In the genomic region with DNA sequence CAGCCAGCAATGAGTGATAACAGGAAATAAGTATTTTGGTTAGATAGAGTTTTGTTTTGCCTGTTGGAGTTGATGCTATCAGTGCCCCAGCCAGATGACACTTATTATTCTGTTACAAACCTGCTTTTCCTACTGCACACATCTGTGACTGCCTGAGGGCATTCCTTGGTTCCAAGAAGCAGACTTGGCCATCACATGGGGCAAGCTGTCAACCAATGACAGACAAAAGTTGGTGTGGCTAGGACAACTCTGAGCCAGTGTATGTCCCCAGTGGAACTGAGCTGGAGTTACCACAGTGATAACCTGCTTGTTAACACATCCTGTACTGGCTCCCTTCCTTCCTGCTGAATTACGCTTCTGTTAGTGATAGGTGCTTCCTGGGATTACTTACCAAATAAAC, we compare ENCODE assay signal across 25 cellular contexts. TPM values are rescaled to one million over a fixed set of nuclear protein-coding genes. Genes with fewer than 3 reads are reported as not detected.
DNase-seq lines count a peak whose midpoint lies in the region; ATAC-seq and TF ChIP-seq lines count a peak whose summit lies in the region.
"Had no signal": no experiment of that assay in that cellular context is flagged by ENCODE, and none has a peak within 500 bp of the region (broad histone marks: within the 10 kb centered on the region; RNA-seq: fewer than 3 reads in every experiment).

No MANE protein-coding gene starts in this region.

- H3K36me3 ChIP-seq in SK-N-SH (replicated peaks in 1 of 2; ENCODE audit: control insufficient read depth in 1 of 2, insufficient read depth in 2 of 2, low read length in 1 of 2): peaks cover 0 to 12% of the 10 kb centered on the region in 2 experiments
- H3K36me3 ChIP-seq: BLaER1 had no signal

- H3K18ac ChIP-seq in H9 (ENCODE audit: insufficient read length, low read depth, low read length): no peak overlapping the region

- ATAC-seq in stimulated activated effector memory CD8-positive, alpha-beta T cell treated with anti-CD3 and anti-CD28 coated beads, Interleukin-12 subunit alpha, Interleukin-12 subunit beta, amount 100 ng/mL, for 72 hours: peak; percentile 19
- ATAC-seq in HG02678 (IDR thresholded peaks at IDR 0.05; ENCODE audit: unreplicated experiment): no peak
- ATAC-seq: activated T-cell treated with anti-CD3 and anti-CD28 coated beads, Interleukin-2, amount 50 U/mL, for 4 hours; mucosa of descending colon had no signal

- no peak overlapping the region for H3K14ac ChIP-seq in H9 (ENCODE audit: insufficient read depth, low read length)

- H4K20me1 ChIP-seq in H9 (ENCODE audit: control insufficient read depth, insufficient read depth, insufficient read length) (no peaks in the 10 kb centered on the region), SK-N-SH (ENCODE audit: insufficient read depth) (no peaks in the 10 kb centered on the region)
- H4K20me1 ChIP-seq: BLaER1 had no signal

- H3K79me1 ChIP-seq in H9 (ENCODE audit: insufficient read depth, low read depth, low read length, poor library complexity, severe bottlenecking): no peaks in the 10 kb centered on the region

- no peaks in the 10 kb centered on the region for H3K9me3 Mint-ChIP-seq in H9
- no peaks in the 10 kb centered on the region for H3K9me3 Mint-ChIP-seq in stimulated activated effector memory CD8-positive, alpha-beta T cell treated with anti-CD3 and anti-CD28 coated beads, Interleukin-12 subunit alpha, Interleukin-12 subunit beta, amount 100 ng/mL, for 72 hours
- H3K9me3 Mint-ChIP-seq: activated T-cell treated with anti-CD3 and anti-CD28 coated beads, Interleukin-2, amount 50 U/mL, for 4 hours; IgD-negative memory B cell; nephron had no signal

- WGBS in H9 (ENCODE audit: extremely low coverage, insufficient read length, low lambda C conversion rate): no CpG with 5 or more reads among the region's 1 CpG
- 89% methylated on average over 1 of the region's 1 CpG for WGBS in SK-N-SH (ENCODE audit: low lambda C conversion rate)

- H3T11ph ChIP-seq in H9 (ENCODE audit: low read length): no peak overlapping the region

- H3K27ac ChIP-seq in H9 (ENCODE audit: insufficient read length, low read depth, low read length) (peak overlapping the region; percentile 45), SK-N-SH (ENCODE audit: low read depth in 2 of 2, low read length in 1 of 2) (peak overlapping the region in 1 of 2 experiments; percentile 31; a peak in 2 of 4 replicates)
- H3K27ac ChIP-seq: BLaER1, SJCRH30, skin epidermis, tibial nerve had no signal

- TF ChIP-seq CTCF in H9 (conservative IDR thresholded peaks at IDR 0.05): no peak
- no peak for TF ChIP-seq CTCF in SK-N-SH (IDR thresholded peaks at IDR 0.05)

- H2BK15ac ChIP-seq in H9 (ENCODE audit: low read depth, low read length): no peak overlapping the region

- no peak overlapping the region for H3K4ac ChIP-seq in H9 (ENCODE audit: low read depth, low read length)

- no peak for TF ChIP-seq EP300 in SK-N-SH (IDR thresholded peaks at IDR 0.05; ENCODE audit: borderline replicate concordance in 1 of 2, low read depth in 1 of 2, low read length in 1 of 2)

- peak overlapping the region; percentile 38 for H4K8ac ChIP-seq in H9 (replicated peaks; ENCODE audit: insufficient read length, low read depth, low read length)

- no peak overlapping the region for H3K23ac ChIP-seq in H9 (ENCODE audit: insufficient read length, low read depth, low read length)

- H2AK5ac ChIP-seq in H9 (ENCODE audit: insufficient read length, low read length): no peak overlapping the region

- H3K9me2 ChIP-seq in SK-N-SH: no peaks in the 10 kb centered on the region

- CTCF ChIA-PET in SK-N-SH (lab: Yijun Ruan, JAX): no interaction called here

- H3K23me2 ChIP-seq in H9 (ENCODE audit: insufficient read length, low read depth, low read length, poor library complexity, severe bottlenecking): no peaks in the 10 kb centered on the region

- H3K79me2 ChIP-seq in H9 (ENCODE audit: insufficient read depth, low read length) (no peaks in the 10 kb centered on the region), SK-N-SH (ENCODE audit: insufficient read depth) (no peaks in the 10 kb centered on the region)

- no peaks in the 10 kb centered on the region for H3K4me1 ChIP-seq in H9 (ENCODE audit: insufficient read depth, low read length)
- H3K4me1 ChIP-seq in SK-N-SH (ENCODE audit: control insufficient read depth in 1 of 2, insufficient read depth in 2 of 2, low read depth in 1 of 2, low read length in 1 of 2): peaks cover 0 to 5% of the 10 kb centered on the region in 2 experiments; a peak in 2 of 4 replicates
- H3K4me1 ChIP-seq: BLaER1, SJCRH30, tibial nerve had no signal

- no peak overlapping the region for H2BK5ac ChIP-seq in H9 (ENCODE audit: insufficient read length, low read length)

- no peak overlapping the region for H4K5ac ChIP-seq in H9 (ENCODE audit: insufficient read length, low read depth, low read length)

- H3K4me2 ChIP-seq in H9 (ENCODE audit: insufficient read depth, insufficient read length, low read length): no peak overlapping the region
- no peak overlapping the region for H3K4me2 ChIP-seq in SK-N-SH
- H3K4me2 ChIP-seq: BLaER1 had no signal

- peaks cover 0 to 3% (median 2%) of the 10 kb centered on the region in 3 experiments; a peak in 3 of 7 replicates for H3K36me3 Mint-ChIP-seq in H9 (ENCODE audit: insufficient read depth in 1 of 3, low read depth in 3 of 3)
- H3K36me3 Mint-ChIP-seq in stimulated activated effector memory CD8-positive, alpha-beta T cell treated with anti-CD3 and anti-CD28 coated beads, Interleukin-12 subunit alpha, Interleukin-12 subunit beta, amount 100 ng/mL, for 72 hours: peaks cover 2% of the 10 kb centered on the region
- H3K36me3 Mint-ChIP-seq: IgD-negative memory B cell had no signal

- H3K4me3 ChIP-seq in SK-N-SH (ENCODE audit: low read depth in 2 of 2, low read length in 1 of 2): no peak overlapping the region
- H3K4me3 ChIP-seq: BLaER1, mucosa of descending colon, SJCRH30, skin epidermis, tibial nerve had no signal

- H3K4me1 Mint-ChIP-seq in H9: no peaks in the 10 kb centered on the region
- H3K4me1 Mint-ChIP-seq in stimulated activated effector memory CD8-positive, alpha-beta T cell treated with anti-CD3 and anti-CD28 coated beads, Interleukin-12 subunit alpha, Interleukin-12 subunit beta, amount 100 ng/mL, for 72 hours: no peaks in the 10 kb centered on the region
- H3K4me1 Mint-ChIP-seq: IgD-negative memory B cell, nephron had no signal

- no peaks in the 10 kb centered on the region for H3K9me3 ChIP-seq in H9 (ENCODE audit: control insufficient read depth, low read depth, low read length)
- no peaks in the 10 kb centered on the region for H3K9me3 ChIP-seq in SK-N-SH
- H3K9me3 ChIP-seq: BLaER1, mucosa of descending colon, tibial nerve had no signal

- no peaks in the 10 kb centered on the region for H3F3A ChIP-seq in SK-N-SH (replicated peaks; ENCODE audit: insufficient read depth)

- no peaks in the 10 kb centered on the region for H3K27me3 Mint-ChIP-seq in H9 (ENCODE audit: low read depth)
- H3K27me3 Mint-ChIP-seq: IgD-negative memory B cell had no signal

- no peak overlapping the region for H3K27ac Mint-ChIP-seq in H9
- no peak overlapping the region for H3K27ac Mint-ChIP-seq in stimulated activated effector memory CD8-positive, alpha-beta T cell treated with anti-CD3 and anti-CD28 coated beads, Interleukin-12 subunit alpha, Interleukin-12 subunit beta, amount 100 ng/mL, for 72 hours
- H3K27ac Mint-ChIP-seq: IgD-negative memory B cell, nephron had no signal

- no peak overlapping the region for H3K4me3 Mint-ChIP-seq in H9
- no peak overlapping the region for H3K4me3 Mint-ChIP-seq in stimulated activated effector memory CD8-positive, alpha-beta T cell treated with anti-CD3 and anti-CD28 coated beads, Interleukin-12 subunit alpha, Interleukin-12 subunit beta, amount 100 ng/mL, for 72 hours
- H3K4me3 Mint-ChIP-seq: activated T-cell treated with anti-CD3 and anti-CD28 coated beads, Interleukin-2, amount 50 U/mL, for 4 hours; IgD-negative memory B cell; nephron had no signal

- DNase-seq in H9 (no peak), SK-N-SH (peak; percentile 34), dermis blood vessel endothelial cell (peak; percentile 43), OCI-M1 (lab: John Stamatoyannopoulos, UW) (no peak)
- DNase-seq in stimulated activated effector memory CD8-positive, alpha-beta T cell treated with anti-CD3 and anti-CD28 coated beads, Interleukin-12 subunit alpha, Interleukin-12 subunit beta, amount 100 ng/mL, for 72 hours (ENCODE audit: low spot score in 2 of 2): no peak
- DNase-seq in activated effector memory CD4-positive, alpha-beta T cell treated with Interleukin-2 at 50 U/mL for 16 hours: no peak
- DNase-seq: activated CD4-positive, alpha-beta T cell treated with anti-CD3 and anti-CD28 coated beads for 4 hours; activated naive CD4-positive, alpha-beta T cell; activated T-cell treated with anti-CD3 and anti-CD28 coated beads, Interleukin-2, amount 50 U/mL, for 4 hours; GOT3; head of caudate nucleus; MM.1S; mucosa of descending colon; NCI-H1417; NCI-H2081; NCI-H2227 treated with DMSO at 0.1 percent for 48 hours; stimulated activated CD4-positive, alpha-beta T cell treated with anti-CD3 and anti-CD28 coated beads, Interleukin-1b, Interleukin-23, amount 100 ng/mL, for 48 hours; stimulated activated CD8-positive, alpha-beta memory T cell treated with anti-CD3 and anti-CD28 coated beads, Interleukin-4, amount 100 ng/mL, for 48 hours had no signal

- H2BK20ac ChIP-seq in H9 (ENCODE audit: low read depth, low read length, poor library complexity, severe bottlenecking): no peak overlapping the region

- no peak overlapping the region for H2AFZ ChIP-seq in H9 (ENCODE audit: low read length)
- H2AFZ ChIP-seq in SK-N-SH (ENCODE audit: low read depth): no peak overlapping the region

- H3K56ac ChIP-seq in H9 (ENCODE audit: insufficient read length, low read depth, low read length): no peak overlapping the region

- H2BK120ac ChIP-seq in H9 (ENCODE audit: low read depth, low read length, poor library complexity, severe bottlenecking): no peak overlapping the region

- no peak for TF ChIP-seq RAD21 in SK-N-SH (IDR thresholded peaks at IDR 0.05; ENCODE audit: low read length)

- H4K91ac ChIP-seq in H9 (ENCODE audit: insufficient read length, low read depth, low read length): no peak overlapping the region

- H3K27me3 ChIP-seq in H9 (ENCODE audit: insufficient read depth, low read length): no peaks in the 10 kb centered on the region
- H3K27me3 ChIP-seq in SK-N-SH (ENCODE audit: insufficient read depth): no peaks in the 10 kb centered on the region
- H3K27me3 ChIP-seq: BLaER1, SJCRH30, tibial nerve had no signal

- POLR2A ChIA-PET in SK-N-SH (lab: Yijun Ruan, JAX): no interaction called here

- H2BK12ac ChIP-seq in H9 (ENCODE audit: insufficient read length, low read depth, low read length): no peak overlapping the region

- no peak overlapping the region for H3K9ac ChIP-seq in H9 (ENCODE audit: extremely low read depth, insufficient read length, low read length)
- no peak overlapping the region for H3K9ac ChIP-seq in SK-N-SH
- H3K9ac ChIP-seq: BLaER1 had no signal

TF ChIP-seq in SK-N-SH, 30 proteins besides CTCF, POLR2A, EP300 and RAD21 (continues in another document):
- TF ChIP-seq GATA2 (CRISPR knock-in tag; IDR thresholded peaks at IDR 0.05): peak; percentile 43
- no peak for TF ChIP-seq NFIC (IDR thresholded peaks at IDR 0.05; ENCODE audit: borderline replicate concordance)

RNA-seq across cellular contexts. Expression of gene FAM171B, which starts 54.5 kb away (rescaled TPM):
- total RNA-seq in H9 (2021): 6.1 and 6.2 TPM in 2 replicates
- polyA plus RNA-seq in SK-N-SH (2012; rRNA removed): 1.6 and 2.5 TPM in 2 replicates
- polyA plus RNA-seq in SK-N-SH (2012; cell fraction: cytosol; rRNA removed): 2.7 and 3.1 TPM in 2 replicates
- polyA plus RNA-seq in SK-N-SH (2012; cell fraction: nucleus; rRNA removed): 1.3 and 2.7 TPM in 2 replicates
- total RNA-seq in dermis blood vessel endothelial cell: 33.0 and 40.8 TPM in 2 replicates
- polyA plus RNA-seq: IgD-negative memory B cell had no signal

Comparison
In these comparisons a context has a peak if more than half of its experiments do, and no peak if none do; other contexts are left out.
1. DNase-seq: peak in SK-N-SH (single experiment) and dermis blood vessel endothelial cell (single experiment); none in H9 (single experiment), stimulated activated effector memory CD8-positive, alpha-beta T cell treated with anti-CD3 and anti-CD28 coated beads, Interleukin-12 subunit alpha, Interleukin-12 subunit beta, amount 100 ng/mL, for 72 hours (0 of 2), activated effector memory CD4-positive, alpha-beta T cell treated with Interleukin-2 at 50 U/mL for 16 hours (single experiment) and OCI-M1 (single experiment).